ENCODE assay signal across 15 cellular contexts in genomic region chr13:23928985-23929384, GRCh38. TPM values are rescaled to one million over a fixed set of nuclear protein-coding genes. Genes with fewer than 3 reads are reported as not detected.
DNase-seq lines count a peak whose midpoint lies in the region; ATAC-seq and TF ChIP-seq lines count a peak whose summit lies in the region.
"Had no signal": no experiment of that assay in that cellular context is flagged by ENCODE, and none has a peak within 500 bp of the region (broad histone marks: within the 10 kb centered on the region; RNA-seq: fewer than 3 reads in every experiment).

No MANE protein-coding gene starts in this region.

- H3K27me3 ChIP-seq in kidney epithelial cell (ENCODE audit: control insufficient read depth, insufficient read depth, low read length): no peaks in the 10 kb centered on the region
- H3K27me3 ChIP-seq in psoas muscle (ENCODE audit: insufficient read depth in 3 of 3, low read length in 2 of 3): no peaks in the 10 kb centered on the region
- H3K27me3 ChIP-seq: vagina had no signal

- TF ChIP-seq CTCF in AG09309 (IDR thresholded peaks at IDR 0.05; ENCODE audit: control insufficient read depth, insufficient read depth, low read depth, low read length, missing control alignments) (no peak), astrocyte of the spinal cord (IDR thresholded peaks at IDR 0.05; ENCODE audit: low read depth, low read length) (no peak), kidney epithelial cell (IDR thresholded peaks at IDR 0.05; ENCODE audit: insufficient read depth, low read length, poor library complexity, severe bottlenecking) (no peak), GM13977 (IDR thresholded peaks at IDR 0.05; ENCODE audit: extremely low read depth, insufficient read depth, missing control alignments) (no peak), psoas muscle (IDR thresholded peaks at IDR 0.05) (no peak)

- ATAC-seq in psoas muscle: no peak
- ATAC-seq: activated CD8-positive, alpha-beta memory T cell treated with anti-CD3 and anti-CD28 coated beads, Interleukin-2, amount 10 ng/mL, durations not matched to agents 7 days and 5 days; esophagus mucosa; natural killer cell treated with Interleukin-12 subunit alpha and Interleukin-12 subunit beta and Interleukin-15 and Interleukin-18, amount 100 ng/mL, for 72 hours had no signal

- in situ Hi-C loops in astrocyte of the spinal cord (cut with HindIII; ENCODE audit: low sequenced_read_pairs) (no loop called here), GM13977 (cut with MboI; ENCODE audit: low pct_unique_long_range_greater_than_20kb, low sequenced_read_pairs, unreplicated experiment) (no loop called here)

- H3K4me3 ChIP-seq in AG09309 (ENCODE audit: control insufficient read depth, low read depth, low read length): no peak overlapping the region
- no peak overlapping the region for H3K4me3 ChIP-seq in astrocyte of the spinal cord (ENCODE audit: low read depth, low read length)
- no peak overlapping the region for H3K4me3 ChIP-seq in kidney epithelial cell (ENCODE audit: low read depth, low read length)
- H3K4me3 ChIP-seq in psoas muscle: no peak overlapping the region
- H3K4me3 ChIP-seq: vagina had no signal

- H3K9me3 ChIP-seq in psoas muscle: no peaks in the 10 kb centered on the region
- H3K9me3 ChIP-seq: vagina had no signal

- peak; percentile 13 for DNase-seq in AG09309 (ENCODE audit: low read depth)
- DNase-seq in HT1080 (ENCODE audit: low read depth): peak; percentile 92
- DNase-seq in astrocyte of the spinal cord (ENCODE audit: low read depth, low spot score): peak; percentile 79
- DNase-seq in kidney epithelial cell (ENCODE audit: low read depth): peak; percentile 59
- DNase-seq in putamen (ENCODE audit: low spot score): no peak
- no peak for DNase-seq in GM13977 (ENCODE audit: low spot score)
- DNase-seq in psoas muscle: no peak
- no peak for DNase-seq in NCI-H345 (lab: John Stamatoyannopoulos, UW)
- DNase-seq: activated CD8-positive, alpha-beta memory T cell treated with anti-CD3 and anti-CD28 coated beads, Interleukin-2, amount 10 ng/mL, durations not matched to agents 7 days and 5 days; anterior cingulate cortex; CD4-positive, CD25-positive, alpha-beta regulatory T cell; NCI-H2171 treated with DMSO at 0.1 percent for 48 hours had no signal

- H3K36me3 ChIP-seq in kidney epithelial cell (ENCODE audit: control insufficient read depth, insufficient read depth, low read length) (no peaks in the 10 kb centered on the region), psoas muscle (ENCODE audit: insufficient read depth in 1 of 2, low read depth in 1 of 2) (no peaks in the 10 kb centered on the region)
- H3K36me3 ChIP-seq: vagina had no signal

- H3K4me1 ChIP-seq in psoas muscle: no peaks in the 10 kb centered on the region
- H3K4me1 ChIP-seq: vagina had no signal

- 88 to 97% (median 94%) methylated on average over 2 of the region's 2 CpGs for WGBS in psoas muscle, 3 donors

- no peak overlapping the region for H3K27ac ChIP-seq in psoas muscle
- H3K27ac ChIP-seq: vagina had no signal

- intact Hi-C loops in psoas muscle (cut with DNase I): no loop called here

RNA-seq across cellular contexts. Expression of gene C1QTNF9B, which starts 31.7 kb away (rescaled TPM):
- 0.72 and 0.84 TPM in 2 replicates for total RNA-seq in HT1080 (2014; rRNA removed; shearing (Covaris generic))
- 0.49 and 1.2 TPM in 2 replicates for polyA plus RNA-seq in HT1080 (2015; cell fraction: cytosol; rRNA removed)
- polyA plus RNA-seq in HT1080 (2015; cell fraction: nucleus; rRNA removed): 9.9 and 17.1 TPM in 2 replicates
- total RNA-seq in kidney epithelial cell: not detected in 2 replicates
- 1 to 10 TPM in 2 of 4 donors, under 1 TPM in 2; 0.34 to 3.0 (median 1.0) TPM for total RNA-seq in psoas muscle
- polyA plus RNA-seq in psoas muscle: 1 to 10 TPM; 1.0 to 2.7 (median 1.7) TPM
- total RNA-seq: activated CD8-positive, alpha-beta memory T cell treated with anti-CD3 and anti-CD28 coated beads, Interleukin-2, amount 10 ng/mL, durations not matched to agents 7 days and 5 days; CD4-positive, CD25-positive, alpha-beta regulatory T cell; esophagus mucosa; natural killer cell treated with Interleukin-12 subunit alpha and Interleukin-12 subunit beta and Interleukin-15 and Interleukin-18, amount 100 ng/mL, for 72 hours; vagina had no signal
- polyA plus RNA-seq: CD4-positive, CD25-positive, alpha-beta regulatory T cell had no signal

RNA-seq across cellular contexts. Expression of gene MIPEP, which starts 39.8 kb away (rescaled TPM):
- 16.0 and 20.1 TPM in 2 replicates for total RNA-seq in HT1080 (2014; rRNA removed; shearing (Covaris generic))
- 10.7 and 13.0 TPM in 2 replicates for polyA plus RNA-seq in HT1080 (2015; cell fraction: cytosol; rRNA removed)
- polyA plus RNA-seq in HT1080 (2015; cell fraction: nucleus; rRNA removed): 17.5 and 19.6 TPM in 2 replicates
- 20.1 and 25.6 TPM in 2 replicates for total RNA-seq in kidney epithelial cell
- total RNA-seq in psoas muscle: 10 to 100 TPM; 13.3 to 28.2 (median 16.7) TPM
- 10 to 100 TPM; 15.2 to 27.1 (median 17.0) TPM for polyA plus RNA-seq in psoas muscle

Comparison
In these comparisons a context has a peak if more than half of its experiments do, and no peak if none do; other contexts are left out.
1. DNase-seq: peak in AG09309 (single experiment), HT1080 (single experiment), astrocyte of the spinal cord (single experiment) and kidney epithelial cell (single experiment); none in putamen (single experiment), GM13977 (single experiment), psoas muscle (0 of 2) and NCI-H345 (single experiment).